Comparison of ENCODE assay signal across 8 cellular contexts in genomic region chr1:26279598-26280332, GRCh38. TPM values are rescaled to one million over a fixed set of nuclear protein-coding genes. Genes with fewer than 3 reads are reported as not detected.
DNase-seq lines count a peak whose midpoint lies in the region; ATAC-seq, FAIRE-seq and TF ChIP-seq lines count a peak whose summit lies in the region.

Gene SH3BGRL3 (plus strand): TSS chr1:26280086. CDS start chr1:26280156, 70 bp downstream.

- H3K4me1 Mint-ChIP-seq in activated B cell treated with CpG ODN at 0.5 μM for 24 hours, result peaks cover 82% of the 10 kb centered on the region

- TF ChIP-seq POLR2A in spleen (IDR thresholded peaks at IDR 0.05), result peak; percentile 69 to 88 (median 86)

- H3K27ac ChIP-seq in spleen, result peak within 1 kb of the TSS; percentile 93 to 99 (median 96)

- TF ChIP-seq CTCF in activated B cell treated with CpG ODN at 0.5 μM for 24 hours (IDR thresholded peaks at IDR 0.05), result no peak
- TF ChIP-seq CTCF in bronchial epithelial cell (IDR thresholded peaks at IDR 0.05; ENCODE audit: insufficient read depth, low read length, severe bottlenecking), result peak; percentile 70
- TF ChIP-seq CTCF in spleen (IDR thresholded peaks at IDR 0.05 in 8 of 11, conservative IDR thresholded peaks at IDR 0.05 in 3 of 11), result peak in 6 of 11 experiments; percentile 16 to 52 (median 31)

- peak within 1 kb of the TSS; percentile 77 for H3K4me3 ChIP-seq in bronchial epithelial cell (ENCODE audit: low read depth, low read length)
- H3K4me3 ChIP-seq in spleen, result peak within 1 kb of the TSS; percentile 83 to 98 (median 93)

- no peaks in the 10 kb centered on the region for H3K27me3 Mint-ChIP-seq in activated B cell treated with CpG ODN at 0.5 μM for 24 hours

- FAIRE-seq in bronchial epithelial cell (lab: Jason Lieb, UNC), result no peak

- intact Hi-C loops in activated B cell treated with CpG ODN at 0.5 μM for 24 hours (cut with micrococcal nuclease), result loop anchor here (5.0 to 10.0 kb wide), 3 partner anchors 47 to 1085 kb away; partner anchors contain the start of genes CEP85, DHDDS and MAP3K6
- intact Hi-C loops in spleen (cut with DNase I; ENCODE audit: low total_unique reads), result no loop called here

- ATAC-seq in HG02938 (IDR thresholded peaks at IDR 0.05; ENCODE audit: unreplicated experiment) (peak; percentile 41), activated B cell treated with CpG ODN at 0.5 μM for 24 hours (ENCODE audit: low read depth) (peak; percentile 60)

- peaks cover 46% of the 10 kb centered on the region for H3K36me3 Mint-ChIP-seq in activated B cell treated with CpG ODN at 0.5 μM for 24 hours (ENCODE audit: low read depth)

- peaks cover 61 to 98% (median 92%) of the 10 kb centered on the region in 6 donors for H3K4me1 ChIP-seq in spleen

- H3K4me3 Mint-ChIP-seq in activated B cell treated with CpG ODN at 0.5 μM for 24 hours, result peak within 1 kb of the TSS; percentile 88

- POLR2A ChIA-PET in activated B cell treated with CpG ODN at 0.5 μM for 24 hours (lab: Charles Lee), result interaction anchor here (0.8 to 21.5 kb wide), 10 partner anchors 9 to 585 kb away, joined by 3 to 1638 read pairs (median 6); partner anchors contain the start of genes CD52, CEP85, DHDDS and UBXN11

- peak within 1 kb of the TSS; percentile 85 for H3K27ac Mint-ChIP-seq in activated B cell treated with CpG ODN at 0.5 μM for 24 hours

- no peaks in the 10 kb centered on the region for H3K9me3 Mint-ChIP-seq in activated B cell treated with CpG ODN at 0.5 μM for 24 hours

- peaks cover 10% of the 10 kb centered on the region for H3K36me3 ChIP-seq in bronchial epithelial cell (ENCODE audit: control insufficient read depth, insufficient read depth, low read length)
- H3K36me3 ChIP-seq in spleen, result peaks cover 0 to 60% (median 11%) of the 10 kb centered on the region in 6 donors

- H3K9me3 ChIP-seq in spleen, result no peaks in the 10 kb centered on the region

- H3K27me3 ChIP-seq in bronchial epithelial cell (ENCODE audit: control insufficient read depth, insufficient read depth, low read length), result no peaks in the 10 kb centered on the region
- no peaks in the 10 kb centered on the region for H3K27me3 ChIP-seq in spleen (replicated peaks in 1 of 7)

- 0 to 2% (median 1%) methylated on average over 7 to 65 of the region's 65 CpGs for WGBS in spleen, 5 donors

- CTCF ChIA-PET in activated B cell treated with CpG ODN at 0.5 μM for 24 hours (lab: Charles Lee), result interaction anchor here (0.6 to 9.3 kb wide), 3 partner anchors 9 to 40 kb away, joined by 3 to 240 read pairs (median 8); partner anchors contain the start of gene CD52

- DNase-seq in NCI-H2029 (lab: John Stamatoyannopoulos, UW) (peak; percentile 73), NCI-H2029 treated with DMSO at 0.1 percent for 48 hours (lab: John Stamatoyannopoulos, UW) (no peak), NCI-H2196 treated with DMSO at 0.1 percent for 48 hours (lab: John Stamatoyannopoulos, UW; ENCODE audit: unreplicated experiment) (peak; percentile 68), activated B cell treated with CpG ODN at 0.5 μM for 24 hours (peak; percentile 77), bronchial epithelial cell (ENCODE audit: low read depth) (peak; percentile 72), inferior parietal cortex (ENCODE audit: extremely low spot score) (peak; percentile 79), spleen (peak; percentile 98)

RNA-seq across cellular contexts. Expression of gene SH3BGRL3, which starts in this region (rescaled TPM):
- total RNA-seq in activated B cell treated with CpG ODN at 0.5 μM for 24 hours (265 and 285 TPM in 2 replicates), bronchial epithelial cell (14.5 and 28.7 TPM in 2 replicates), spleen (100 to 1,000 TPM; 139 to 261 (median 233) TPM)
- polyA plus RNA-seq in spleen, result 100 to 1,000 TPM; 249 to 319 (median 286) TPM
